Comparison of ENCODE assay signal across 11 cellular contexts in genomic region chr1:46611691-46612221, GRCh38. TPM values are rescaled to one million over a fixed set of nuclear protein-coding genes. Genes with fewer than 3 reads are reported as not detected.
DNase-seq lines count a peak whose midpoint lies in the region; ATAC-seq and TF ChIP-seq lines count a peak whose summit lies in the region.
"Had no signal": no experiment of that assay in that cellular context is flagged by ENCODE, and none has a peak within 500 bp of the region (broad histone marks: within the 10 kb centered on the region; RNA-seq: fewer than 3 reads in every experiment).

No MANE protein-coding gene starts in this region.

- no peak overlapping the region for H3K4me3 Mint-ChIP-seq in nephron progenitor cell

- no peaks in the 10 kb centered on the region for H3K9me3 ChIP-seq in mammary epithelial cell (replicated peaks; ENCODE audit: insufficient read depth, low read length)

- H4K20me1 ChIP-seq in mammary epithelial cell (ENCODE audit: insufficient read depth, low read length): no peaks in the 10 kb centered on the region

- peaks cover 21% of the 10 kb centered on the region for H3K27me3 Mint-ChIP-seq in nephron progenitor cell (ENCODE audit: low read depth, poor library complexity)

- intact Hi-C loops in mammary epithelial cell (cut with micrococcal nuclease): loop anchor here (5.0 kb wide), 1 partner anchor 106 kb away; the partner anchor contains the start of gene EFCAB14

- peak overlapping the region; percentile 62 for H3K9ac ChIP-seq in mammary epithelial cell (ENCODE audit: insufficient read depth, low read length)

- ATAC-seq in omental fat pad (ENCODE audit: low FRiP score) (no peak), HG03039 (IDR thresholded peaks at IDR 0.05; ENCODE audit: unreplicated experiment) (no peak)

- DNase-seq in CD1c-positive myeloid dendritic cell (ENCODE audit: extremely low spot score) (peak; percentile 45), LoVo (ENCODE audit: low spot score) (peak; percentile 62), mammary epithelial cell (peak; percentile 97), nephron progenitor cell (no peak), omental fat pad (ENCODE audit: low spot score) (no peak), NCI-H774 (lab: John Stamatoyannopoulos, UW) (no peak), C1 segment of cervical spinal cord (lab: John Stamatoyannopoulos, UW) (no peak)
- DNase-seq: dorsolateral prefrontal cortex, GOT3, retina had no signal

- peaks cover 41% of the 10 kb centered on the region for H3K79me2 ChIP-seq in mammary epithelial cell (ENCODE audit: insufficient read depth, low read length)

- CTCF ChIA-PET in mammary epithelial cell (lab: Charles Lee; ENCODE audit: low non-redundant PET): interaction anchor here (0.6 kb wide), 3 partner anchors 9 to 113 kb away, joined by 3 to 5 read pairs (median 3); no protein-coding TSS in a partner anchor

- H3K4me3 ChIP-seq in mammary epithelial cell (replicated peaks in 1 of 3; ENCODE audit: insufficient read depth in 1 of 3, low read depth in 2 of 3, low read length in 3 of 3): peak overlapping the region in 1 of 3 experiments; percentile 17
- H3K4me3 ChIP-seq: dorsolateral prefrontal cortex had no signal

- 10% methylated on average over 5 of the region's 7 CpGs for WGBS in mammary epithelial cell (ENCODE audit: low coverage, missing lambda C conversion rate)

- no TSS peak for BruUV-seq in mammary epithelial cell (replicated peaks; lab: Mats Ljungman, UMichigan)

- H3K9me3 Mint-ChIP-seq in nephron progenitor cell: no peaks in the 10 kb centered on the region

- peaks cover 54% of the 10 kb centered on the region for H3K4me1 ChIP-seq in mammary epithelial cell (ENCODE audit: insufficient read depth, low read length)

- H3K27me3 ChIP-seq in mammary epithelial cell (ENCODE audit: insufficient read depth, low read length): no peaks in the 10 kb centered on the region
- H3K27me3 ChIP-seq: dorsolateral prefrontal cortex had no signal

- peak overlapping the region; percentile 75 for H3K4me2 ChIP-seq in mammary epithelial cell (ENCODE audit: insufficient read depth, low read depth, low read length)

- peaks cover 35% of the 10 kb centered on the region for H3K4me1 Mint-ChIP-seq in nephron progenitor cell

- H2AFZ ChIP-seq in mammary epithelial cell (ENCODE audit: low read depth, low read length): peak overlapping the region; percentile 71

- TF ChIP-seq CTCF in mammary epithelial cell (conservative IDR thresholded peaks at IDR 0.05 in 1 of 2, IDR thresholded peaks at IDR 0.05 in 1 of 2; ENCODE audit: extremely low read depth in 1 of 2, insufficient read depth in 1 of 2, low read depth in 1 of 2, low read length in 2 of 2): no peak
- TF ChIP-seq CTCF in nephron progenitor cell (IDR thresholded peaks at IDR 0.05): no peak
- no peak for TF ChIP-seq CTCF in omental fat pad (IDR thresholded peaks at IDR 0.05)

- dilution Hi-C loops in mammary epithelial cell (cut with HindIII; ENCODE audit: low sequenced_read_pairs): no loop called here

- H3K27ac ChIP-seq in mammary epithelial cell (ENCODE audit: insufficient read depth, low read depth, low read length): peak overlapping the region; percentile 95

- in situ Hi-C loops in mammary epithelial cell (cut with MboI; ENCODE audit: low sequenced_read_pairs in 2 of 2): loop anchor here in 1 of 2 donors (10.0 kb wide), 1 partner anchor 113 kb away; no protein-coding TSS in a partner anchor

- H3K36me3 ChIP-seq in mammary epithelial cell (ENCODE audit: insufficient read depth, low read length): peaks cover 15% of the 10 kb centered on the region

- H3K27ac Mint-ChIP-seq in nephron progenitor cell: peak overlapping the region; percentile 83

- H3K36me3 Mint-ChIP-seq in nephron progenitor cell (ENCODE audit: low read depth): no peaks in the 10 kb centered on the region

RNA-seq across cellular contexts. Expression of gene MOB3C, which starts 4.9 kb away (rescaled TPM):
- 10 to 100 TPM; 10.2 to 12.8 TPM for total RNA-seq in mammary epithelial cell
- polyA plus RNA-seq in mammary epithelial cell: 9.8 TPM
- polyA minus RNA-seq in mammary epithelial cell: 6.4 TPM
- 10 to 100 TPM; 24.7 to 30.0 (median 28.9) TPM for total RNA-seq in omental fat pad

RNA-seq across cellular contexts. Expression of gene MKNK1, which starts 7.7 kb away (rescaled TPM):
- total RNA-seq in mammary epithelial cell (10 to 100 TPM; 21.7 to 50.0 TPM), omental fat pad (10 to 100 TPM; 46.1 to 81.2 (median 67.6) TPM)
- 35.0 TPM for polyA plus RNA-seq in mammary epithelial cell
- 56.7 TPM for polyA minus RNA-seq in mammary epithelial cell

RNA-seq across cellular contexts. Expression of gene ATPAF1, which starts 56.4 kb away (rescaled TPM):
- total RNA-seq in mammary epithelial cell: 10 to 100 TPM; 24.8 to 36.5 TPM
- polyA plus RNA-seq in mammary epithelial cell: 36.1 TPM
- polyA minus RNA-seq in mammary epithelial cell: 24.2 TPM
- 10 to 100 TPM; 33.1 to 83.6 (median 57.0) TPM for total RNA-seq in omental fat pad

RNA-seq across cellular contexts. Expression of gene TEX38, which starts 59.9 kb away (rescaled TPM):
- total RNA-seq in mammary epithelial cell (not detected), omental fat pad (not detected)
- polyA plus RNA-seq in mammary epithelial cell: not detected
- polyA minus RNA-seq in mammary epithelial cell: not detected

Comparison
In these comparisons a context has a peak if more than half of its experiments do, and no peak if none do; other contexts are left out.
1. DNase-seq: peak in CD1c-positive myeloid dendritic cell (single experiment), LoVo (single experiment) and mammary epithelial cell (single experiment); none in nephron progenitor cell (single experiment), omental fat pad (single experiment), NCI-H774 (single experiment) and C1 segment of cervical spinal cord (0 of 14).